ENCODE assay signal across 22 cellular contexts in genomic region chr16:15972046-15972868, GRCh38. TPM values are rescaled to one million over a fixed set of nuclear protein-coding genes. Genes with fewer than 3 reads are reported as not detected.
DNase-seq lines count a peak whose midpoint lies in the region; ATAC-seq, FAIRE-seq and TF ChIP-seq lines count a peak whose summit lies in the region.
"Had no signal": no experiment of that assay in that cellular context is flagged by ENCODE, and none has a peak within 500 bp of the region (broad histone marks: within the 10 kb centered on the region; RNA-seq: fewer than 3 reads in every experiment).

No MANE protein-coding gene starts in this region.

- H3K4me3 ChIP-seq in A549 (no peak overlapping the region), HUES6 (ENCODE audit: low read depth, low read length) (peak overlapping the region; percentile 47; the same call in 1 of the 2 replicates), K562 (no peak overlapping the region), lower lobe of right lung (no peak overlapping the region)
- H3K4me3 ChIP-seq: cardiac muscle cell, SJCRH30, tibial nerve had no signal

- BruUV-seq in K562 (replicated peaks; lab: Mats Ljungman, UMichigan), result no TSS peak

- peak overlapping the region in 1 of 2 experiments; percentile 95; a peak in 3 of 6 replicates for H3K27ac ChIP-seq in A549
- peak overlapping the region; percentile 89 for H3K27ac ChIP-seq in HUES6 (ENCODE audit: low read depth, low read length)
- no peak overlapping the region for H3K27ac ChIP-seq in K562 (ENCODE audit: extremely low read depth, low read depth, low read length)
- H3K27ac ChIP-seq in lower lobe of right lung, result peak overlapping the region; percentile 11
- H3K27ac ChIP-seq: C4-2B, cardiac muscle cell, SJCRH30, tibial nerve had no signal

- TF ChIP-seq CTCF in A549 (IDR thresholded peaks at IDR 0.05) (no peak), K562 (IDR thresholded peaks at IDR 0.05 in 2 of 3, conservative IDR thresholded peaks at IDR 0.05 in 1 of 3; ENCODE audit: insufficient read depth in 2 of 3, low read depth in 1 of 3, low read length in 3 of 3) (no peak), lower lobe of right lung (IDR thresholded peaks at IDR 0.05) (no peak), omental fat pad (IDR thresholded peaks at IDR 0.05) (no peak)

- H3K27me3 ChIP-seq in HUES6 (ENCODE audit: control insufficient read depth, insufficient read depth, low read length), result no peaks in the 10 kb centered on the region
- no peaks in the 10 kb centered on the region for H3K27me3 ChIP-seq in K562 (ENCODE audit: control insufficient read depth in 2 of 2, insufficient read depth in 2 of 2, low read length in 2 of 2)
- no peaks in the 10 kb centered on the region for H3K27me3 ChIP-seq in lower lobe of right lung (ENCODE audit: low read depth)
- H3K27me3 ChIP-seq: cardiac muscle cell, SJCRH30, tibial nerve had no signal

- H3K27me3 Mint-ChIP-seq in stimulated activated memory B cell treated with anti-CD40 and anti-IgM and Interleukin-4, amounts not matched to agents 10 μg/mL and 1 μg/mL and 100 μg/mL, for 72 hours, result no peaks in the 10 kb centered on the region
- H3K27me3 Mint-ChIP-seq: activated T-helper 17 cell treated with anti-CD3 and anti-CD28 coated beads, Interleukin-2, amount 50 U/mL, for 72 hours had no signal

- TF ChIP-seq EP300 in A549 (IDR thresholded peaks at IDR 0.05), result no peak
- TF ChIP-seq EP300 in K562 (IDR thresholded peaks at IDR 0.05; ENCODE audit: low read length), result no peak

- no peak for TF ChIP-seq RAD21 in A549 (conservative IDR thresholded peaks at IDR 0.05 in 1 of 2, IDR thresholded peaks at IDR 0.05 in 1 of 2)
- TF ChIP-seq RAD21 in K562 (CRISPR knock-in tag; conservative IDR thresholded peaks at IDR 0.05 in 1 of 2, IDR thresholded peaks at IDR 0.05 in 1 of 2), result no peak

- H3K36me3 Mint-ChIP-seq in stimulated activated memory B cell treated with anti-CD40 and anti-IgM and Interleukin-4, amounts not matched to agents 10 μg/mL and 1 μg/mL and 100 μg/mL, for 72 hours, result peaks cover 67% of the 10 kb centered on the region

- H3K4me1 ChIP-seq in A549, result peaks cover 58% of the 10 kb centered on the region
- peaks cover 38% of the 10 kb centered on the region for H3K4me1 ChIP-seq in HUES6 (ENCODE audit: control insufficient read depth, insufficient read depth, low read length)
- H3K4me1 ChIP-seq in K562 (replicated peaks in 1 of 2; ENCODE audit: control insufficient read depth in 2 of 2, insufficient read depth in 2 of 2, low read length in 2 of 2), result peaks cover 0 to 6% of the 10 kb centered on the region in 2 experiments; a peak in 3 of 5 replicates
- peaks cover 36% of the 10 kb centered on the region for H3K4me1 ChIP-seq in lower lobe of right lung
- H3K4me1 ChIP-seq: SJCRH30 had no signal

- peaks cover 13% of the 10 kb centered on the region for H3K9me3 Mint-ChIP-seq in stimulated activated memory B cell treated with anti-CD40 and anti-IgM and Interleukin-4, amounts not matched to agents 10 μg/mL and 1 μg/mL and 100 μg/mL, for 72 hours

- 40% methylated on average over 3 of the region's 3 CpGs for WGBS in A549 (ENCODE audit: missing lambda C conversion rate)
- 65% methylated on average over 3 of the region's 3 CpGs for WGBS in K562 (ENCODE audit: insufficient coverage, low coverage, missing lambda C conversion rate)

- peaks cover 39% of the 10 kb centered on the region for H3K9me3 ChIP-seq in A549
- peaks cover 6% of the 10 kb centered on the region for H3K9me3 ChIP-seq in HUES6 (ENCODE audit: control insufficient read depth, insufficient read depth, low read depth, low read length)
- peaks cover 17% of the 10 kb centered on the region for H3K9me3 ChIP-seq in K562 (replicated peaks; ENCODE audit: control insufficient read depth, insufficient read depth, low read depth, low read length)
- H3K9me3 ChIP-seq in lower lobe of right lung, result peaks cover 7% of the 10 kb centered on the region
- H3K9me3 ChIP-seq: SJCRH30 had no signal

- H3K4me3 Mint-ChIP-seq in stimulated activated memory B cell treated with anti-CD40 and anti-IgM and Interleukin-4, amounts not matched to agents 10 μg/mL and 1 μg/mL and 100 μg/mL, for 72 hours, result no peak overlapping the region
- H3K4me3 Mint-ChIP-seq: activated T-helper 17 cell treated with anti-CD3 and anti-CD28 coated beads, Interleukin-2, amount 50 U/mL, for 72 hours; nephron had no signal

- H3K9me1 ChIP-seq in K562 (ENCODE audit: control insufficient read depth, insufficient read depth, low read length), result peaks cover 3% of the 10 kb centered on the region

- ATAC-seq in A549 (no peak), K562 (no peak), lower lobe of right lung (peak in 1 of 2 donors; percentile 61), omental fat pad (ENCODE audit: low FRiP score) (no peak)
- ATAC-seq in stimulated activated memory B cell treated with anti-CD40 and anti-IgM and Interleukin-4, amounts not matched to agents 10 μg/mL and 1 μg/mL and 100 μg/mL, for 72 hours, result no peak
- ATAC-seq: activated CD4-positive, CD25-positive, alpha-beta regulatory T cell treated with anti-CD3 and anti-CD28 coated beads, Interleukin-2, amount 50 U/mL, for 24 hours; activated T-helper 17 cell treated with anti-CD3 and anti-CD28 coated beads, Interleukin-2, amount 50 U/mL, for 72 hours; HepG2 had no signal

- DNase-seq in A549 (ENCODE audit: low read depth in 1 of 2, low spot score in 1 of 2) (peak in 1 of 2 experiments; percentile 62), K562 (ENCODE audit: extremely low read depth in 1 of 4, low spot score in 3 of 4) (no peak), lower lobe of right lung (no peak), omental fat pad (ENCODE audit: low spot score) (no peak), retina (no peak), activated T-cell treated with anti-CD3 and anti-CD28 coated beads for 4 hours (no peak)
- DNase-seq: head of caudate nucleus, NCI-H1694, NCI-H446, SJCRH30, T-helper 2 cell had no signal

- H3K4me2 ChIP-seq in A549 (no peak overlapping the region), K562 (ENCODE audit: insufficient read depth, low read length) (no peak overlapping the region)

- peaks cover 46% of the 10 kb centered on the region for H3K4me1 Mint-ChIP-seq in stimulated activated memory B cell treated with anti-CD40 and anti-IgM and Interleukin-4, amounts not matched to agents 10 μg/mL and 1 μg/mL and 100 μg/mL, for 72 hours

- no peak overlapping the region for H2AFZ ChIP-seq in K562 (ENCODE audit: low read depth, low read length)

- H3K36me3 ChIP-seq in HUES6 (ENCODE audit: control insufficient read depth, insufficient read depth, low read length), result peaks cover 11% of the 10 kb centered on the region; the same call in 1 of the 2 replicates
- H3K36me3 ChIP-seq in K562 (ENCODE audit: control insufficient read depth, insufficient read depth, low read length), result peaks cover 39% of the 10 kb centered on the region
- H3K36me3 ChIP-seq in lower lobe of right lung, result no peaks in the 10 kb centered on the region
- H3K36me3 ChIP-seq: cardiac muscle cell had no signal

- intact Hi-C loops in K562 (cut with micrococcal nuclease), result no loop called here
- intact Hi-C loops in lower lobe of right lung (cut with DNase I), result no loop called here

- H3K9ac ChIP-seq in HUES6 (ENCODE audit: low read length) (peak overlapping the region; percentile 86), K562 (ENCODE audit: insufficient read depth in 1 of 2, low read depth in 2 of 2, low read length in 2 of 2) (no peak overlapping the region)

- POLR2A ChIA-PET in A549 (lab: Yijun Ruan, JAX) (no interaction called here), K562 (lab: Yijun Ruan, JAX) (interaction anchor here (1.2 to 1.7 kb wide), 2 partner anchors 15 to 16 kb away, joined by 3 to 4 read pairs; no protein-coding TSS in a partner anchor)

- peaks cover 91% of the 10 kb centered on the region for H3K79me2 ChIP-seq in K562 (ENCODE audit: control insufficient read depth, insufficient read depth, low read length)

- in situ Hi-C loops in K562 (cut with MboI), result no loop called here

- TF ChIP-seq POLR2A in A549 (IDR thresholded peaks at IDR 0.05; ENCODE audit: low read length), result no peak
- TF ChIP-seq POLR2A in K562 (conservative IDR thresholded peaks at IDR 0.05), result no peak

- CTCF ChIA-PET in A549 (lab: Yijun Ruan, JAX), result interaction anchor here (2.2 kb wide), 1 partner anchor 18 kb away, joined by 5 read pairs; no protein-coding TSS in a partner anchor
- CTCF ChIA-PET in K562 (lab: Yijun Ruan, JAX; ENCODE audit: low intra/inter-chr PET ratio), result no interaction called here

- no peaks in the 10 kb centered on the region for H4K20me1 ChIP-seq in K562 (replicated peaks; ENCODE audit: control insufficient read depth, insufficient read depth, low read length)

- FAIRE-seq in A549 (lab: Jason Lieb, UNC) (no peak), K562 (lab: Jason Lieb, UNC) (no peak)
- FAIRE-seq: A204.1, HepG2, keratinocyte had no signal

- no peak overlapping the region for H3K27ac Mint-ChIP-seq in stimulated activated memory B cell treated with anti-CD40 and anti-IgM and Interleukin-4, amounts not matched to agents 10 μg/mL and 1 μg/mL and 100 μg/mL, for 72 hours
- H3K27ac Mint-ChIP-seq: activated T-helper 17 cell treated with anti-CD3 and anti-CD28 coated beads, Interleukin-2, amount 50 U/mL, for 72 hours had no signal

RNA-seq across cellular contexts. Expression of gene ABCC1, which starts 22.8 kb away (rescaled TPM):
- 56.5 and 108 TPM in 2 replicates for polyA plus RNA-seq in A549 (2011; rRNA removed)
- polyA plus RNA-seq in A549 (2012; cell fraction: cytosol; rRNA removed), result 59.3 and 77.9 TPM in 2 replicates
- 184 and 231 TPM in 2 replicates for polyA plus RNA-seq in A549 (2012; cell fraction: nucleus; rRNA removed)
- 86.7 to 93.8 TPM (median 90.7 TPM) in 3 replicates for polyA plus RNA-seq in A549 (2017; fragmentation: RNase III; extraction: RNeasy Plus Mini Kit Qiagen cat#74134 plus additional on column Dnase treatment)
- 359 and 414 TPM in 2 replicates for polyA minus RNA-seq in A549 (2011; rRNA and poly(A)+ RNA removed)
- 141 and 264 TPM in 2 replicates for total RNA-seq in K562 (2011; cell fraction: chromatin; rRNA removed; ENCODE audit: low replicate concordance)
- 136 and 143 TPM in 2 replicates for total RNA-seq in K562 (2011; cell fraction: nucleolus; rRNA removed)
- 122 and 132 TPM in 2 replicates for total RNA-seq in K562 (2011; cell fraction: nucleoplasm; rRNA removed)
- total RNA-seq in K562 (2014; rRNA removed), result 12.5 and 15.7 TPM in 2 replicates
- total RNA-seq in K562 (2014; rRNA removed; fragmentation: Illumina TruSeq; extraction: Trizol), result 9.5 and 10.0 TPM in 2 replicates
- total RNA-seq in K562 (2015; rRNA removed; fragmentation: Illumina TruSeq; extraction: Trizol), result 7.4 and 8.8 TPM in 2 replicates
- total RNA-seq in K562 (2021), result 39.9 and 41.6 TPM in 2 replicates
- polyA plus RNA-seq in K562 (2011; rRNA removed), result 9.9 and 13.8 TPM in 2 replicates
- 13.3 and 15.4 TPM in 2 replicates for polyA plus RNA-seq in K562 (2011; cell fraction: cytosol; rRNA removed)
- polyA plus RNA-seq in K562 (2011; cell fraction: nucleus; rRNA removed), result 35.3 and 52.6 TPM in 2 replicates
- polyA plus RNA-seq in K562 (2012), result 32.3 and 37.8 TPM in 2 replicates
- polyA plus RNA-seq in K562 (2014; fragmentation: Illumina TruSeq; extraction: Trizol), result 27.2 and 27.9 TPM in 2 replicates
- polyA plus RNA-seq in K562 (2014; fragmentation: Nextera tagmentation; extraction: Ambion mirVana), result 1 to 10 TPM; 3.9 to 4.4 TPM
- polyA plus RNA-seq in K562 (2014; rRNA removed), result 14.2 and 15.6 TPM in 2 replicates
- 35.0 and 39.8 TPM in 2 replicates for polyA minus RNA-seq in K562 (2011; rRNA and poly(A)+ RNA removed)
- polyA minus RNA-seq in K562 (2011; cell fraction: cytosol; rRNA and poly(A)+ RNA removed), result 36.8 and 44.5 TPM in 2 replicates
- 28.7 and 39.2 TPM in 2 replicates for polyA minus RNA-seq in K562 (2011; cell fraction: nucleus; rRNA and poly(A)+ RNA removed)
- total RNA-seq in lower lobe of right lung, result 47.5 TPM
- 10 to 100 TPM; 21.8 to 53.2 (median 36.3) TPM for total RNA-seq in omental fat pad

Comparison
In these comparisons a context has a peak if more than half of its experiments do, and no peak if none do; other contexts are left out.
1. Of the 35 proteins assayed by ChIP-seq in both K562 and A549: peak only in K562: none; only in A549: MAX; in both: none; in neither: 34.